10 cellular contexts compared by ENCODE assay signal in genomic region chr11:117071344-117071787, GRCh38. TPM values are rescaled to one million over a fixed set of nuclear protein-coding genes. Genes with fewer than 3 reads are reported as not detected.
A peak's percentile ranks its signal among the peaks of the same experiment; 100 is the strongest.
DNase-seq lines count a peak whose midpoint lies in the region; ATAC-seq and TF ChIP-seq lines count a peak whose summit lies in the region.
"Had no signal": no experiment of that assay in that cellular context is flagged by ENCODE, and none has a peak within 500 bp of the region (broad histone marks: within the 10 kb centered on the region; RNA-seq: fewer than 3 reads in every experiment).

No MANE protein-coding gene starts in this region.

- peaks cover 16% of the 10 kb centered on the region for H4K20me1 ChIP-seq in neural progenitor cell (ENCODE audit: low read depth)

- H2AFZ ChIP-seq in neural progenitor cell (replicated peaks), result no peak overlapping the region

- no peak overlapping the region for H3K9ac ChIP-seq in neural progenitor cell

- ATAC-seq in GM18861 (IDR thresholded peaks at IDR 0.05; ENCODE audit: unreplicated experiment), result no peak
- ATAC-seq in GM19023 (IDR thresholded peaks at IDR 0.05; ENCODE audit: unreplicated experiment), result no peak
- no peak for ATAC-seq in GM21381 (IDR thresholded peaks at IDR 0.05; ENCODE audit: unreplicated experiment)
- no peak for ATAC-seq in GM18505 (IDR thresholded peaks at IDR 0.05; ENCODE audit: unreplicated experiment)
- ATAC-seq: stimulated activated naive B cell treated with anti-CD40 and anti-IgM and Interleukin-4, amounts not matched to agents 10 μg/mL and 1 μg/mL and 100 μg/mL, for 72 hours had no signal

- H3K4me2 ChIP-seq in neural progenitor cell, result no peak overlapping the region

- H3K4me3 Mint-ChIP-seq in Calu3 (ENCODE audit: low read depth, unreplicated experiment) (no peak overlapping the region), neural progenitor cell (no peak overlapping the region)
- H3K4me3 Mint-ChIP-seq: stimulated activated naive B cell treated with anti-CD40 and anti-IgM and Interleukin-4, amounts not matched to agents 10 μg/mL and 1 μg/mL and 100 μg/mL, for 72 hours had no signal

- peaks cover 25% of the 10 kb centered on the region for H3K4me1 Mint-ChIP-seq in Calu3 (ENCODE audit: low read depth, unreplicated experiment)
- H3K4me1 Mint-ChIP-seq in neural progenitor cell, result peaks cover 5% of the 10 kb centered on the region

- peaks cover 20% of the 10 kb centered on the region for H3K27me3 Mint-ChIP-seq in Calu3 (ENCODE audit: unreplicated experiment)
- no peaks in the 10 kb centered on the region for H3K27me3 Mint-ChIP-seq in neural progenitor cell (ENCODE audit: insufficient read depth, low read depth)
- H3K27me3 Mint-ChIP-seq: stimulated activated naive B cell treated with anti-CD40 and anti-IgM and Interleukin-4, amounts not matched to agents 10 μg/mL and 1 μg/mL and 100 μg/mL, for 72 hours had no signal

- no peaks in the 10 kb centered on the region for H3K9me3 ChIP-seq in neural progenitor cell (ENCODE audit: low read depth)

- no TSS peak for BruUV-seq in Calu3 (replicated peaks; lab: Mats Ljungman, UMichigan)

- TF ChIP-seq POLR2A in erythroblast (IDR thresholded peaks at IDR 0.05; ENCODE audit: low read length) (no peak), GM18505 (IDR thresholded peaks at IDR 0.05; ENCODE audit: borderline replicate concordance, extremely low read depth, insufficient read depth, insufficient read length) (no peak)

- H3K4me1 ChIP-seq in neural progenitor cell, result no peaks in the 10 kb centered on the region

- no peaks in the 10 kb centered on the region for H3F3A ChIP-seq in neural progenitor cell (ENCODE audit: low read depth)

- H3K27ac Mint-ChIP-seq in Calu3 (ENCODE audit: unreplicated experiment), result no peak overlapping the region
- H3K27ac Mint-ChIP-seq in neural progenitor cell, result peak overlapping the region; percentile 73
- H3K27ac Mint-ChIP-seq: stimulated activated naive B cell treated with anti-CD40 and anti-IgM and Interleukin-4, amounts not matched to agents 10 μg/mL and 1 μg/mL and 100 μg/mL, for 72 hours had no signal

- CTCF ChIA-PET in Calu3 (lab: Charles Lee), result no interaction called here

- intact Hi-C loops in Calu3 (cut with micrococcal nuclease; ENCODE audit: unreplicated experiment), result loop anchor here (10.0 kb wide), 1 partner anchor 47 kb away; no protein-coding TSS in a partner anchor

- H3K27ac ChIP-seq in neural progenitor cell, result no peak overlapping the region

- no peak for TF ChIP-seq CTCF in Calu3 (IDR thresholded peaks at IDR 0.05; ENCODE audit: unreplicated experiment)
- TF ChIP-seq CTCF in neural progenitor cell (IDR thresholded peaks at IDR 0.05), result no peak

- H3K79me2 ChIP-seq in neural progenitor cell (ENCODE audit: low read depth), result peaks cover 97% of the 10 kb centered on the region

- no peak overlapping the region for H3K4me3 ChIP-seq in neural progenitor cell

- H3K9me3 Mint-ChIP-seq in Calu3 (ENCODE audit: low read depth, unreplicated experiment) (no peaks in the 10 kb centered on the region), neural progenitor cell (no peaks in the 10 kb centered on the region)
- H3K9me3 Mint-ChIP-seq: stimulated activated naive B cell treated with anti-CD40 and anti-IgM and Interleukin-4, amounts not matched to agents 10 μg/mL and 1 μg/mL and 100 μg/mL, for 72 hours had no signal

- H3K36me3 Mint-ChIP-seq in Calu3 (ENCODE audit: insufficient read depth, unreplicated experiment) (no peaks in the 10 kb centered on the region), neural progenitor cell (peaks cover 1% of the 10 kb centered on the region)

- peak; percentile 2 for DNase-seq in Calu3
- peak; percentile 25 for DNase-seq in NCI-H460 (ENCODE audit: extremely low read depth, low read depth)
- peak; percentile 88 to 93 for DNase-seq in erythroblast (lab: John Stamatoyannopoulos, UW)
- DNase-seq in neural progenitor cell (ENCODE audit: low spot score), result no peak
- DNase-seq: activated CD8-positive, alpha-beta memory T cell treated with anti-CD3 and anti-CD28 coated beads for 24 hours; stimulated activated naive B cell treated with anti-CD40 and anti-IgM and Interleukin-4, amounts not matched to agents 10 μg/mL and 1 μg/mL and 100 μg/mL, for 72 hours had no signal

- no peaks in the 10 kb centered on the region for H3K27me3 ChIP-seq in neural progenitor cell

- no peaks in the 10 kb centered on the region for H3K36me3 ChIP-seq in neural progenitor cell

RNA-seq across cellular contexts. Expression of gene SIK3, which starts 26.9 kb away (rescaled TPM):
- total RNA-seq in Calu3 (2022) (17.4 and 20.6 TPM in 2 replicates), neural progenitor cell (ENCODE audit: low replicate concordance) (19.7 and 24.4 TPM in 2 replicates)
- total RNA-seq in NCI-H460 (2014; rRNA removed; shearing (Covaris generic)), result 7.0 and 7.6 TPM in 2 replicates
- 4.5 and 11.9 TPM in 2 replicates for polyA plus RNA-seq in NCI-H460 (2014; cell fraction: nucleus; rRNA removed)
